ENCODE assay signal across 1 cellular context in genomic region chr3:78668302-78668701, GRCh38.
TF ChIP-seq lines count a peak whose summit lies in the region.

No MANE protein-coding gene starts in this region.

TF ChIP-seq in HepG2, 621 proteins besides CTCF, POLR2A, EP300 and RAD21 (continued from another document and continues in another):
- TF ChIP-seq PPARG (CRISPR knock-in tag; conservative IDR thresholded peaks at IDR 0.05) = peak; percentile 36; the same call in 1 of the 2 replicates
- TF ChIP-seq, protein P1, sequence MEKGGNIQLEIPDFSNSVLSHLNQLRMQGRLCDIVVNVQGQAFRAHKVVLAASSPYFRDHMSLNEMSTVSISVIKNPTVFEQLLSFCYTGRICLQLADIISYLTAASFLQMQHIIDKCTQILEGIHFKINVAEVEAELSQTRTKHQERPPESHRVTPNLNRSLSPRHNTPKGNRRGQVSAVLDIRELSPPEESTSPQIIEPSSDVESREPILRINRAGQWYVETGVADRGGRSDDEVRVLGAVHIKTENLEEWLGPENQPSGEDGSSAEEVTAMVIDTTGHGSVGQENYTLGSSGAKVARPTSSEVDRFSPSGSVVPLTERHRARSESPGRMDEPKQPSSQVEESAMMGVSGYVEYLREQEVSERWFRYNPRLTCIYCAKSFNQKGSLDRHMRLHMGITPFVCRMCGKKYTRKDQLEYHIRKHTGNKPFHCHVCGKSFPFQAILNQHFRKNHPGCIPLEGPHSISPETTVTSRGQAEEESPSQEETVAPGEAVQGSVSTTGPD (CRISPR knock-in tag; IDR thresholded peaks at IDR 0.05) = no peak
- no peak for TF ChIP-seq ZNF232 (CRISPR knock-in tag; IDR thresholded peaks at IDR 0.05; ENCODE audit: borderline replicate concordance)
- no peak for TF ChIP-seq MTERF4 (CRISPR knock-in tag; IDR thresholded peaks at IDR 0.05)
- TF ChIP-seq SMAD3 (CRISPR knock-in tag; IDR thresholded peaks at IDR 0.05) = peak; percentile 53; the same call in 1 of the 2 replicates
- TF ChIP-seq SALL2 (CRISPR knock-in tag; IDR thresholded peaks at IDR 0.05) = no peak
- no peak for TF ChIP-seq SMAD9 (CRISPR knock-in tag; IDR thresholded peaks at IDR 0.05)
- TF ChIP-seq KDM3A (CRISPR knock-in tag; IDR thresholded peaks at IDR 0.05; ENCODE audit: low read depth) = peak; percentile 62; the same call in 1 of the 2 replicates
- TF ChIP-seq ATF3 (CRISPR knock-in tag; IDR thresholded peaks at IDR 0.05) = 0 out of 2 replicates have a peak, but pooled peaks have one; percentile 25
- TF ChIP-seq GABPB1 (CRISPR knock-in tag; IDR thresholded peaks at IDR 0.05) = no peak
- peak; percentile 59 for TF ChIP-seq FOSL2 (CRISPR knock-in tag; IDR thresholded peaks at IDR 0.05)
- no peak for TF ChIP-seq ZSCAN5A (CRISPR knock-in tag; IDR thresholded peaks at IDR 0.05; ENCODE audit: borderline replicate concordance)
- no peak for TF ChIP-seq MXD1 (CRISPR knock-in tag; IDR thresholded peaks at IDR 0.05)
- TF ChIP-seq ZNF446 (CRISPR knock-in tag; IDR thresholded peaks at IDR 0.05) = no peak
- no peak for TF ChIP-seq ERF (CRISPR knock-in tag; IDR thresholded peaks at IDR 0.05)
- TF ChIP-seq REL (CRISPR knock-in tag; conservative IDR thresholded peaks at IDR 0.05) = no peak
- peak; percentile 59; the same call in 1 of the 2 replicates for TF ChIP-seq HDAC2 (CRISPR knock-in tag; IDR thresholded peaks at IDR 0.05)
- TF ChIP-seq, protein P2, sequence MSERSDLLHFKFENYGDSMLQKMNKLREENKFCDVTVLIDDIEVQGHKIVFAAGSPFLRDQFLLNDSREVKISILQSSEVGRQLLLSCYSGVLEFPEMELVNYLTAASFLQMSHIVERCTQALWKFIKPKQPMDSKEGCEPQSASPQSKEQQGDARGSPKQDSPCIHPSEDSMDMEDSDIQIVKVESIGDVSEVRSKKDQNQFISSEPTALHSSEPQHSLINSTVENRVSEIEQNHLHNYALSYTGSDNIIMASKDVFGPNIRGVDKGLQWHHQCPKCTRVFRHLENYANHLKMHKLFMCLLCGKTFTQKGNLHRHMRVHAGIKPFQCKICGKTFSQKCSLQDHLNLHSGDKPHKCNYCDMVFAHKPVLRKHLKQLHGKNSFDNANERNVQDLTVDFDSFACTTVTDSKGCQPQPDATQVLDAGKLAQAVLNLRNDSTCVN (CRISPR knock-in tag; IDR thresholded peaks at IDR 0.05; ENCODE audit: borderline replicate concordance) = no peak
- TF ChIP-seq TBL1XR1 (IDR thresholded peaks at IDR 0.05; ENCODE audit: borderline replicate concordance, low read length, partially characterized antibody) = no peak
- TF ChIP-seq ZBTB25 (CRISPR knock-in tag; IDR thresholded peaks at IDR 0.05) = 0 out of 2 replicates have a peak, but pooled peaks have one; percentile 49
- TF ChIP-seq ONECUT2 (CRISPR knock-in tag; IDR thresholded peaks at IDR 0.05) = peak; percentile 38; the same call in 1 of the 2 replicates
- TF ChIP-seq ZMYM4 (CRISPR knock-in tag; IDR thresholded peaks at IDR 0.05) = peak; percentile 88
- TF ChIP-seq FOXO1 (CRISPR knock-in tag; IDR thresholded peaks at IDR 0.05) = peak; percentile 79
- TF ChIP-seq MTA1 (CRISPR knock-in tag; IDR thresholded peaks at IDR 0.05; ENCODE audit: borderline replicate concordance) = no peak; the same call in 1 of the 2 replicates
- 0 out of 2 replicates have a peak, but pooled peaks have one; percentile 27 for TF ChIP-seq BRF2 (CRISPR knock-in tag; IDR thresholded peaks at IDR 0.05)
- no peak for TF ChIP-seq SP140L (CRISPR knock-in tag; IDR thresholded peaks at IDR 0.05; ENCODE audit: borderline replicate concordance)
- TF ChIP-seq ZNF644 (CRISPR knock-in tag; IDR thresholded peaks at IDR 0.05; ENCODE audit: low read depth) = peak; percentile 54; the same call in 1 of the 2 replicates
- 0 out of 2 replicates have a peak, but pooled peaks have one; percentile 37 for TF ChIP-seq KLF6 (CRISPR knock-in tag; IDR thresholded peaks at IDR 0.05)
- TF ChIP-seq ZNF646 (CRISPR knock-in tag; IDR thresholded peaks at IDR 0.05) = no peak
- TF ChIP-seq ZNF335 (CRISPR knock-in tag; IDR thresholded peaks at IDR 0.05) = no peak
- TF ChIP-seq MIER3 (CRISPR knock-in tag; IDR thresholded peaks at IDR 0.05; ENCODE audit: borderline replicate concordance) = peak; percentile 59; the same call in 1 of the 2 replicates
- TF ChIP-seq RXRB (CRISPR knock-in tag; IDR thresholded peaks at IDR 0.05; ENCODE audit: borderline replicate concordance) = peak; percentile 46; the same call in 1 of the 2 replicates
- TF ChIP-seq SNAI1 (CRISPR knock-in tag; IDR thresholded peaks at IDR 0.05; ENCODE audit: borderline replicate concordance) = no peak
- no peak for TF ChIP-seq THRA (CRISPR knock-in tag; IDR thresholded peaks at IDR 0.05; ENCODE audit: borderline replicate concordance)
- 0 out of 2 replicates have a peak, but pooled peaks have one; percentile 28 for TF ChIP-seq KDM4B (CRISPR knock-in tag; IDR thresholded peaks at IDR 0.05)
- TF ChIP-seq SALL1 (CRISPR knock-in tag; IDR thresholded peaks at IDR 0.05) = peak; percentile 74; the same call in 1 of the 2 replicates
- TF ChIP-seq MEF2D (CRISPR knock-in tag; IDR thresholded peaks at IDR 0.05) = no peak
- TF ChIP-seq HOMEZ (CRISPR knock-in tag; IDR thresholded peaks at IDR 0.05; ENCODE audit: low read depth) = peak; percentile 74; the same call in 1 of the 2 replicates
- TF ChIP-seq, protein P3, sequence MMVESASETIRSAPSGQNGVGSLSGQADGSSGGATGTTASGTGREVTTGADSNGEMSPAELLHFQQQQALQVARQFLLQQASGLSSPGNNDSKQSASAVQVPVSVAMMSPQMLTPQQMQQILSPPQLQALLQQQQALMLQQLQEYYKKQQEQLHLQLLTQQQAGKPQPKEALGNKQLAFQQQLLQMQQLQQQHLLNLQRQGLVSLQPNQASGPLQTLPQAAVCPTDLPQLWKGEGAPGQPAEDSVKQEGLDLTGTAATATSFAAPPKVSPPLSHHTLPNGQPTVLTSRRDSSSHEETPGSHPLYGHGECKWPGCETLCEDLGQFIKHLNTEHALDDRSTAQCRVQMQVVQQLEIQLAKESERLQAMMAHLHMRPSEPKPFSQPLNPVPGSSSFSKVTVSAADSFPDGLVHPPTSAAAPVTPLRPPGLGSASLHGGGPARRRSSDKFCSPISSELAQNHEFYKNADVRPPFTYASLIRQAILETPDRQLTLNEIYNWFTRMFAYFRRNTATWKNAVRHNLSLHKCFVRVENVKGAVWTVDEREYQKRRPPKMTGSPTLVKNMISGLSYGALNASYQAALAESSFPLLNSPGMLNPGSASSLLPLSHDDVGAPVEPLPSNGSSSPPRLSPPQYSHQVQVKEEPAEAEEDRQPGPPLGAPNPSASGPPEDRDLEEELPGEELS (CRISPR knock-in tag; IDR thresholded peaks at IDR 0.05) = peak; percentile 76
- no peak for TF ChIP-seq SETDB1 (CRISPR knock-in tag; IDR thresholded peaks at IDR 0.05; ENCODE audit: borderline replicate concordance)
- TF ChIP-seq HNRNPK (IDR thresholded peaks at IDR 0.05; ENCODE audit: low read depth, low read length, poor library complexity, severe bottlenecking) = no peak
